Comparison of ENCODE assay signal across 11 cellular contexts in the genomic region with DNA sequence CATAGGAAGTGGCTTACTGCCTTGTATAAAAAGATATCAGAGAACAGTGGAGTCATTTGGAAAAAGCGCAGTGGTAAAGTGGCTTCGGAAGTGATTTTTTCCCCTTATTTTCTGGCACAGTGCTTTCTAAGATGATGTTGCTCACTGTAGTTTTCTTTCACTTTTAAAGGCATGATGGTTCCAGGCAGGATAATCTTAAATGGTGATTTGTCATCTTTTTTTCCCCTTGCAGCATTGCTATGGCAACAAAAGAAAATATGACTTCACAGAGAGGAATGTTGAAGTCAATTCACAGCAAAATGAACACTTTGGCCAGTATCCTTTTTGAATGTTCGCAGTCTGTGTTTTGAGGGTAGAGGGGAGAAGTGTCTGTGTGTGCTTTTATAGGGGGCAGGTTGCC. TPM values are rescaled to one million over a fixed set of nuclear protein-coding genes. Genes with fewer than 3 reads are reported as not detected.
DNase-seq lines count a peak whose midpoint lies in the region; ATAC-seq and TF ChIP-seq lines count a peak whose summit lies in the region.
"Had no signal": no experiment of that assay in that cellular context is flagged by ENCODE, and none has a peak within 500 bp of the region (broad histone marks: within the 10 kb centered on the region; RNA-seq: fewer than 3 reads in every experiment).

No MANE protein-coding gene starts in this region.

- H3K36me3 Mint-ChIP-seq in CD8-positive, alpha-beta T cell: peaks cover 77% of the 10 kb centered on the region

- H3K4me3 Mint-ChIP-seq in CD8-positive, alpha-beta T cell: no peak overlapping the region
- H3K4me3 Mint-ChIP-seq: activated B cell treated with CpG ODN at 0.5 μM for 24 hours had no signal

- no peak for ATAC-seq in CD8-positive, alpha-beta T cell
- peak; percentile 89 for ATAC-seq in sciatic nerve
- no peak for ATAC-seq in HG03025 (IDR thresholded peaks at IDR 0.05; ENCODE audit: low FRiP score, unreplicated experiment)

- no peaks in the 10 kb centered on the region for H3K9me3 ChIP-seq in CD8-positive, alpha-beta T cell (ENCODE audit: low read length)
- H3K9me3 ChIP-seq in SK-N-MC (ENCODE audit: low read depth, low read length): no peaks in the 10 kb centered on the region

- no peak overlapping the region for H3K27ac ChIP-seq in CD8-positive, alpha-beta T cell (ENCODE audit: low read depth, low read length)
- peak overlapping the region; percentile 94; the same call in 1 of the 2 replicates for H3K27ac ChIP-seq in SK-N-MC

- CTCF ChIA-PET in CD8-positive, alpha-beta T cell (lab: Charles Lee): interaction anchor here (0.7 kb wide), 1 partner anchor 11 kb away, joined by 3 read pairs; no protein-coding TSS in a partner anchor

- H3K9me3 Mint-ChIP-seq in CD8-positive, alpha-beta T cell: no peaks in the 10 kb centered on the region
- H3K9me3 Mint-ChIP-seq: activated B cell treated with CpG ODN at 0.5 μM for 24 hours had no signal

- no peak for TF ChIP-seq CTCF in CD8-positive, alpha-beta T cell (IDR thresholded peaks at IDR 0.05)

- POLR2A ChIA-PET in CD8-positive, alpha-beta T cell (lab: Charles Lee): no interaction called here

- peak overlapping the region; percentile 43 for H3K27ac Mint-ChIP-seq in CD8-positive, alpha-beta T cell
- H3K27ac Mint-ChIP-seq: activated B cell treated with CpG ODN at 0.5 μM for 24 hours had no signal

- intact Hi-C loops in CD8-positive, alpha-beta T cell (cut with DNase I, micrococcal nuclease): no loop called here
- intact Hi-C loops in sciatic nerve (cut with DNase I): no loop called here

- H3K27me3 Mint-ChIP-seq in CD8-positive, alpha-beta T cell (ENCODE audit: low read depth): no peaks in the 10 kb centered on the region
- H3K27me3 Mint-ChIP-seq: activated B cell treated with CpG ODN at 0.5 μM for 24 hours had no signal

- H3K4me1 ChIP-seq in CD8-positive, alpha-beta T cell (ENCODE audit: insufficient read depth, low read length): no peaks in the 10 kb centered on the region

- DNase-seq in CD8-positive, alpha-beta T cell: no peak
- DNase-seq in SK-N-MC (ENCODE audit: low read depth, low spot score): no peak
- DNase-seq in fibroblast of the conjunctiva (ENCODE audit: low read depth): peak; percentile 88
- no peak for DNase-seq in sciatic nerve (ENCODE audit: low spot score)
- DNase-seq in NCI-H1417 (lab: John Stamatoyannopoulos, UW): no peak
- DNase-seq in SIG-M5 treated with dmso at 0.1 percent for 504 hours (lab: John Stamatoyannopoulos, UW; ENCODE audit: unreplicated experiment): no peak
- no peak for DNase-seq in COLO668 (lab: John Stamatoyannopoulos, UW; ENCODE audit: unreplicated experiment)
- DNase-seq: activated B cell treated with CpG ODN at 0.5 μM for 24 hours; effector memory CD4-positive, alpha-beta T cell; NCI-H524 had no signal

- H3K27me3 ChIP-seq in CD8-positive, alpha-beta T cell (ENCODE audit: insufficient read depth, low read length): no peaks in the 10 kb centered on the region

- H3K4me1 Mint-ChIP-seq in CD8-positive, alpha-beta T cell (ENCODE audit: low read depth): peaks cover 13% of the 10 kb centered on the region

- no peak overlapping the region for H3K9ac ChIP-seq in SK-N-MC (ENCODE audit: insufficient read length)

- H3K4me3 ChIP-seq in CD8-positive, alpha-beta T cell (ENCODE audit: low read depth, low read length): no peak overlapping the region
- H3K4me3 ChIP-seq in SK-N-MC: no peak overlapping the region

- H3K36me3 ChIP-seq in CD8-positive, alpha-beta T cell (ENCODE audit: insufficient read depth, low read length): peaks cover 11% of the 10 kb centered on the region
- peaks cover 25% of the 10 kb centered on the region for H3K36me3 ChIP-seq in SK-N-MC (ENCODE audit: insufficient read depth, low read length)

RNA-seq across cellular contexts. Expression of a gene that starts 42.5 kb away (rescaled TPM):
- total RNA-seq in CD8-positive, alpha-beta T cell: 10 to 100 TPM; 45.2 to 48.0 TPM
- 60.5 TPM for total RNA-seq in sciatic nerve
